In the genomic region with DNA sequence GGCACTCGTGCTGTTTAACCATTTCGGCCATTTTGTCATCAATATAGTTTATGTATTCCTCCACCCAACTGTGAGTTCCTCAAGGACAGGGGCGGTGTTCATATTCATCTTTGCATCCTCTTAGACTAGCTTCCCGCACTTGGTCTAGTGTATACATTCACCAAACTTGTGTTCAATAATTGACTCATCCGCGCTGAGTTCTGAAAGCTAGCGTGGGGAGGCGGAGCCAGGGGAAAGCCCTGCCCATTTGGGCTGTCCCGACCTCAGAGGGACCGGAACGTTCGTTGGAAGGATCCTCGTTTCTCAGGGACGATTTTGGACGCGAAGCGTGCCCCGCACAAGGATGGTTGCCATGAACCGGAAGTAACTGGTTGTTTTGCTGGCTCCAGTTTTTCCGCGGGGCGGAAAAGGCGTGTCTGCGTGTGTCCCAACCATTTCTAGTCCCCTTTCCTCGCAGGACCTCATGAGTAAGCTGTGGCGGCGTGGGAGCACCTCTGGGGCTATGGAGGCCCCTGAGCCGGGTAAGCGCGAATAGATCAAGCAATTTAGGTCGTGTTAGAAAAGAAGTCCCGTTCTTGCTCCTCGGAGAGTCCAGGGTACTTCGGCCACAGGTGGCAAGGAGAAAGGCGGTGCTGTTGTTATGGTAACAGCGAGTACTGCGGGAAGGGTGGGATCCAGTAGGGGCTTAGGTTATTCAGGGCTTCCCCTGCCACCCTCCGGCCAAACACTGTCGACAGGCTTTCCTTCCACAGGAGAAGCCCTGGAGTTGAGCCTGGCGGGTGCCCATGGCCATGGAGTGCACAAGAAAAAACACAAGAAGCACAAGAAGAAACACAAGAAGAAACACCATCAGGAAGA, we compare ENCODE assay signal across 8 cellular contexts. TPM values are rescaled to one million over a fixed set of nuclear protein-coding genes. Genes with fewer than 3 reads are reported as not detected.
A peak's percentile ranks its signal among the peaks of the same experiment; 100 is the strongest.
DNase-seq lines count a peak whose midpoint lies in the region; ATAC-seq, FAIRE-seq and TF ChIP-seq lines count a peak whose summit lies in the region.

Gene INO80B (plus strand): TSS at position 434 of the 858 bp plus-strand sequence. CDS start 30 bp downstream, at position 464.

- peak; percentile 43 for ATAC-seq in GM18502 (IDR thresholded peaks at IDR 0.05; ENCODE audit: poor library complexity, unreplicated experiment)
- ATAC-seq in HG02973 (IDR thresholded peaks at IDR 0.05; ENCODE audit: unreplicated experiment), result peak; percentile 31
- peak; percentile 66 to 68 for ATAC-seq in right cardiac atrium
- no peak for ATAC-seq in GM19328 (IDR thresholded peaks at IDR 0.05; ENCODE audit: unreplicated experiment)

- DNase-seq in NCI-H2029 (lab: John Stamatoyannopoulos, UW) (peak; percentile 92), T-helper 22 cell (ENCODE audit: low read depth) (peak; percentile 91), astrocyte (ENCODE audit: low read depth) (peak; percentile 95), right cardiac atrium (peak; percentile 94 to 97 (median 96))

- no peaks in the 10 kb centered on the region for H4K20me1 ChIP-seq in astrocyte (ENCODE audit: insufficient read depth, low read length)

- peaks cover 13% of the 10 kb centered on the region for H3K4me1 ChIP-seq in astrocyte (ENCODE audit: insufficient read depth, low read length)
- H3K4me1 ChIP-seq in right cardiac atrium (ENCODE audit: control insufficient read depth, insufficient read depth, low read length), result peaks cover 9% of the 10 kb centered on the region
- H3K4me1 ChIP-seq in rectal smooth muscle tissue (ENCODE audit: control insufficient read depth, insufficient read depth, low read length), result peaks cover 22% of the 10 kb centered on the region

- peak within 1 kb of the TSS; percentile 91 for H3K4me3 Mint-ChIP-seq in astrocyte (ENCODE audit: unreplicated experiment)

- no peak for TF ChIP-seq CTCF in astrocyte (IDR thresholded peaks at IDR 0.05; ENCODE audit: insufficient read depth, low read depth, low read length)

- H3K9me3 ChIP-seq in astrocyte (ENCODE audit: insufficient read depth, low read depth, low read length) (no peaks in the 10 kb centered on the region), right cardiac atrium (ENCODE audit: control insufficient read depth, low read length) (no peaks in the 10 kb centered on the region)

- no peaks in the 10 kb centered on the region for H3K36me3 Mint-ChIP-seq in astrocyte (ENCODE audit: low read depth, unreplicated experiment)

- H3K9me3 Mint-ChIP-seq in astrocyte (ENCODE audit: unreplicated experiment), result no peaks in the 10 kb centered on the region

- peaks cover 21% of the 10 kb centered on the region for H3K79me2 ChIP-seq in astrocyte (ENCODE audit: insufficient read depth, low read length)

- intact Hi-C loops in right cardiac atrium (cut with DNase I), result no loop called here

- H2AFZ ChIP-seq in astrocyte (ENCODE audit: low read depth, low read length), result peak within 1 kb of the TSS; percentile 54

- H3K36me3 ChIP-seq in astrocyte (ENCODE audit: insufficient read depth, low read length) (no peaks in the 10 kb centered on the region), rectal smooth muscle tissue (ENCODE audit: control insufficient read depth, insufficient read depth, low read length) (no peaks in the 10 kb centered on the region)

- peaks cover 21% of the 10 kb centered on the region for H3K4me1 Mint-ChIP-seq in astrocyte (ENCODE audit: low read depth, unreplicated experiment)

- H3K27ac ChIP-seq in astrocyte (ENCODE audit: low read depth, low read length) (peak within 1 kb of the TSS; percentile 1), right cardiac atrium (ENCODE audit: low read length) (peak within 1 kb of the TSS; percentile 75), rectal smooth muscle tissue (ENCODE audit: low read depth, low read length) (peak within 1 kb of the TSS; percentile 67)

- H3K27me3 ChIP-seq in astrocyte (ENCODE audit: insufficient read depth, low read length) (no peaks in the 10 kb centered on the region), right cardiac atrium (ENCODE audit: control insufficient read depth, insufficient read depth) (no peaks in the 10 kb centered on the region), rectal smooth muscle tissue (ENCODE audit: control insufficient read depth, insufficient read depth, low read length) (no peaks in the 10 kb centered on the region)

- peak within 1 kb of the TSS; percentile 70 for H3K27ac Mint-ChIP-seq in astrocyte (ENCODE audit: unreplicated experiment)

- peak within 1 kb of the TSS; percentile 89 for H3K4me2 ChIP-seq in astrocyte (ENCODE audit: low read length)

- no peak for FAIRE-seq in astrocyte (lab: Jason Lieb, UNC)

- 2% methylated on average over 40 of the region's 40 CpGs for WGBS in right cardiac atrium

- peaks cover 4% of the 10 kb centered on the region for H3K27me3 Mint-ChIP-seq in astrocyte (ENCODE audit: low read depth, unreplicated experiment)

- H3K4me3 ChIP-seq in astrocyte (ENCODE audit: insufficient read depth, low read depth, low read length) (peak within 1 kb of the TSS; percentile 74), right cardiac atrium (ENCODE audit: low read length) (peak within 1 kb of the TSS; percentile 91), rectal smooth muscle tissue (ENCODE audit: low read length) (peak within 1 kb of the TSS; percentile 98)

- peak within 1 kb of the TSS; percentile 79 for H3K9ac ChIP-seq in astrocyte (ENCODE audit: low read length)
- H3K9ac ChIP-seq in rectal smooth muscle tissue (ENCODE audit: low read length), result peak within 1 kb of the TSS; percentile 75

RNA-seq across cellular contexts. Expression of gene INO80B, which starts in this region (rescaled TPM):
- total RNA-seq in astrocyte, result 19.2 and 23.2 TPM in 2 replicates
- 10 to 100 TPM; 19.2 to 22.9 (median 20.7) TPM for total RNA-seq in right cardiac atrium
- 16.8 TPM for polyA plus RNA-seq in right cardiac atrium

Comparison
In these comparisons a context has a peak if more than half of its experiments do, and no peak if none do; other contexts are left out.
1. H3K27ac ChIP-seq: peak in every context shown above with its lines; median percentile 75 in right cardiac atrium; 67 in rectal smooth muscle tissue; 1 in astrocyte.